In genomic region chr12:110222027-110222426, GRCh38 we compare ENCODE assay signal across 12 cellular contexts. TPM values are rescaled to one million over a fixed set of nuclear protein-coding genes. Genes with fewer than 3 reads are reported as not detected.
DNase-seq lines count a peak whose midpoint lies in the region; ATAC-seq and TF ChIP-seq lines count a peak whose summit lies in the region.
"Had no signal": no experiment of that assay in that cellular context is flagged by ENCODE, and none has a peak within 500 bp of the region (broad histone marks: within the 10 kb centered on the region; RNA-seq: fewer than 3 reads in every experiment).

No MANE protein-coding gene starts in this region.

- DNase-seq in A673 (ENCODE audit: low spot score) (no peak), RWPE2 (ENCODE audit: low spot score) (no peak), esophagus squamous epithelium (lab: John Stamatoyannopoulos, UW) (no peak), stomach (no peak), EL (no peak)
- DNase-seq: NCI-H146, NCI-H2227 treated with DMSO at 0.1 percent for 48 hours, NCI-H526 treated with DMSO at 0.1 percent for 48 hours, SHP77 had no signal

- H3K27ac ChIP-seq in A673 (ENCODE audit: low read depth, low read length, poor library complexity, severe bottlenecking) (peak overlapping the region; percentile 43), RWPE2 (ENCODE audit: poor library complexity, severe bottlenecking) (peak overlapping the region; percentile 88), esophagus squamous epithelium (peak overlapping the region in 3 of 4 donors; percentile 74 to 83 (median 83)), stomach (peak overlapping the region in 3 of 5 donors; percentile 9 to 19 (median 18))

- H3K4me1 ChIP-seq in A673 (ENCODE audit: insufficient read depth, low read length, poor library complexity, severe bottlenecking) = peaks cover 31% of the 10 kb centered on the region
- H3K4me1 ChIP-seq in RWPE2 (ENCODE audit: insufficient read depth, poor library complexity, severe bottlenecking) = peaks cover 23% of the 10 kb centered on the region
- H3K4me1 ChIP-seq in esophagus squamous epithelium = peaks cover 0 to 29% (median 15%) of the 10 kb centered on the region in 3 donors
- peaks cover 10 to 32% (median 18%) of the 10 kb centered on the region in 4 donors for H3K4me1 ChIP-seq in stomach

- TF ChIP-seq CTCF in A673 (conservative IDR thresholded peaks at IDR 0.05; ENCODE audit: low read depth, low read length) (no peak), RWPE2 (IDR thresholded peaks at IDR 0.05; ENCODE audit: poor library complexity, severe bottlenecking) (no peak), esophagus squamous epithelium (IDR thresholded peaks at IDR 0.05) (no peak), stomach (IDR thresholded peaks at IDR 0.05) (no peak)

- CTCF ChIA-PET in A673 (lab: Charles Lee) = no interaction called here

- H3K36me3 ChIP-seq in A673 (ENCODE audit: insufficient read depth, low read length, poor library complexity, severe bottlenecking) = no peaks in the 10 kb centered on the region
- peaks cover 15% of the 10 kb centered on the region for H3K36me3 ChIP-seq in RWPE2 (ENCODE audit: low read depth)
- peaks cover 0 to 4% (median 0%) of the 10 kb centered on the region in 3 donors for H3K36me3 ChIP-seq in esophagus squamous epithelium
- peaks cover 0 to 21% (median 0%) of the 10 kb centered on the region in 4 donors for H3K36me3 ChIP-seq in stomach

- no peak for TF ChIP-seq POLR2A in esophagus squamous epithelium (IDR thresholded peaks at IDR 0.05)
- no peak for TF ChIP-seq POLR2A in stomach (IDR thresholded peaks at IDR 0.05)

- H3K4me3 ChIP-seq in A673 (ENCODE audit: low read depth, low read length, poor library complexity, severe bottlenecking) (no peak overlapping the region), RWPE2 (ENCODE audit: severe bottlenecking) (no peak overlapping the region), esophagus squamous epithelium (no peak overlapping the region), stomach (no peak overlapping the region)
- H3K4me3 ChIP-seq: K562 had no signal

- no peak for TF ChIP-seq EP300 in stomach (IDR thresholded peaks at IDR 0.05)

- H3K9me3 ChIP-seq in A673 (ENCODE audit: low read depth, low read length, poor library complexity, severe bottlenecking) (no peaks in the 10 kb centered on the region), RWPE2 (ENCODE audit: severe bottlenecking) (no peaks in the 10 kb centered on the region), esophagus squamous epithelium (no peaks in the 10 kb centered on the region), stomach (no peaks in the 10 kb centered on the region)

- POLR2A ChIA-PET in A673 (lab: Charles Lee; ENCODE audit: low non-redundant PET) = no interaction called here

- no peaks in the 10 kb centered on the region for H3K27me3 ChIP-seq in A673 (replicated peaks; ENCODE audit: insufficient read depth, low read depth, low read length, poor library complexity)
- H3K27me3 ChIP-seq in RWPE2 (ENCODE audit: insufficient read depth, poor library complexity, severe bottlenecking) = no peaks in the 10 kb centered on the region
- no peaks in the 10 kb centered on the region for H3K27me3 ChIP-seq in esophagus squamous epithelium
- H3K27me3 ChIP-seq in stomach = no peaks in the 10 kb centered on the region

- BruUV-seq in A673 (replicated peaks; lab: Mats Ljungman, UMichigan) = no TSS peak

- intact Hi-C loops in A673 (cut with micrococcal nuclease; ENCODE audit: unreplicated experiment) (loop anchor here (5.0 kb wide), 1 partner anchor 120 kb away; no protein-coding TSS in a partner anchor), esophagus squamous epithelium (cut with DNase I) (loop anchor here (10.0 kb wide), 1 partner anchor 107 kb away; no protein-coding TSS in a partner anchor), stomach (cut with DNase I; ENCODE audit: low total_unique reads) (loop anchor here (10.0 kb wide), 1 partner anchor 127 kb away; no protein-coding TSS in a partner anchor)

- ATAC-seq in RWPE2 (ENCODE audit: low read depth) (no peak), GM21390 (IDR thresholded peaks at IDR 0.05; ENCODE audit: unreplicated experiment) (no peak), HG02798 (IDR thresholded peaks at IDR 0.05; ENCODE audit: poor library complexity, unreplicated experiment) (no peak)
- ATAC-seq: K562 had no signal

RNA-seq across cellular contexts. Expression of gene ATP2A2, which starts 59.0 kb away (rescaled TPM):
- total RNA-seq in A673 (2021) (296 and 333 TPM in 2 replicates), esophagus squamous epithelium (100 to 1,000 TPM; 147 to 263 (median 177) TPM), stomach (100 to 1,000 TPM; 102 to 202 (median 118) TPM)
- 10 to 100 TPM; 14.1 to 29.6 (median 23.7) TPM for polyA plus RNA-seq in stomach

Comparison
In these comparisons a context has a peak if more than half of its experiments do, and no peak if none do; other contexts are left out.
1. H3K27ac ChIP-seq: peak in every context shown above with its lines; median percentile 88 in RWPE2; 83 in esophagus squamous epithelium; 43 in A673; 18 in stomach.